Comparison of ENCODE assay signal across 10 cellular contexts in the genomic region with DNA sequence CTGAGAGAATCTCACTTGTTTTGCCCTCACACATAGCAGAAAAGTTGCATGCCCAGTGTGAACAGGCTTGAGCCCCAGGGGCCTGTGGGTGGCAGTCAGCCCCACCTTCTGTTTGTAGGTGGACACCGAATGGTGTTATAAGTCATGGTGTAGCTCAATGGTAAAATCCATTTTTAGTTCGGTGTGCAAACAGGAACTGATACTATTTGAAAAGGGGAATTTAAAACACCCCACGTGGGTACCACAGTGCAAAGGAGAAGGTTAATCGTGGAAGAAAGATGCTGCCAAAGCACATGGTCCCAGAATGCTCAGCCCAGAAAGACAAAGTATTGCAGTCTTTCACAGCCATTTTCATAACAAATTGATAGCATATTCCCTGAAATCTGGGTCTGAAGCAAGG.
DNase-seq lines count a peak whose midpoint lies in the region; ATAC-seq and TF ChIP-seq lines count a peak whose summit lies in the region.
"Had no signal": no experiment of that assay in that cellular context is flagged by ENCODE, and none has a peak within 500 bp of the region (broad histone marks: within the 10 kb centered on the region; RNA-seq: fewer than 3 reads in every experiment).

No MANE protein-coding gene starts in this region.

- H3K9me3 ChIP-seq in mucosa of descending colon (no peaks in the 10 kb centered on the region), breast epithelium (no peaks in the 10 kb centered on the region)
- H3K9me3 ChIP-seq: thoracic aorta had no signal

- DNase-seq in mucosa of descending colon: no peak
- no peak for DNase-seq in sciatic nerve (ENCODE audit: low spot score)
- no peak for DNase-seq in NCI-H82 (lab: John Stamatoyannopoulos, UW)
- no peak for DNase-seq in dedifferentiated amniotic fluid mesenchymal stem cell (ENCODE audit: extremely low spot score)
- DNase-seq in breast epithelium (ENCODE audit: low spot score in 2 of 2): no peak
- DNase-seq: central memory CD4-positive, alpha-beta T cell had no signal

- intact Hi-C loops in mucosa of descending colon (cut with DNase I, micrococcal nuclease) (no loop called here), sciatic nerve (cut with DNase I) (no loop called here), breast epithelium (cut with DNase I; ENCODE audit: low total_unique reads) (no loop called here)

- H3K36me3 ChIP-seq in mucosa of descending colon (ENCODE audit: low read depth) (no peaks in the 10 kb centered on the region), breast epithelium (no peaks in the 10 kb centered on the region)
- H3K36me3 ChIP-seq: thoracic aorta had no signal

- TF ChIP-seq CTCF in mucosa of descending colon (IDR thresholded peaks at IDR 0.05) (no peak), breast epithelium (IDR thresholded peaks at IDR 0.05) (no peak)

- H3K4me3 ChIP-seq in mucosa of descending colon: no peak overlapping the region
- no peak overlapping the region for H3K4me3 ChIP-seq in breast epithelium
- H3K4me3 ChIP-seq: thoracic aorta had no signal

- no peaks in the 10 kb centered on the region for H3K4me1 ChIP-seq in mucosa of descending colon (ENCODE audit: low read depth)
- no peaks in the 10 kb centered on the region for H3K4me1 ChIP-seq in breast epithelium

- no peak overlapping the region for H3K27ac ChIP-seq in breast epithelium
- H3K27ac ChIP-seq: thoracic aorta had no signal

- no peaks in the 10 kb centered on the region for H3K27me3 ChIP-seq in breast epithelium

- ATAC-seq in GM19025 (IDR thresholded peaks at IDR 0.05; ENCODE audit: low read depth, unreplicated experiment) (peak; percentile 92), HG02588 (IDR thresholded peaks at IDR 0.05; ENCODE audit: unreplicated experiment) (peak; percentile 90), HG03442 (IDR thresholded peaks at IDR 0.05; ENCODE audit: unreplicated experiment) (peak; percentile 91), mucosa of descending colon (peak; percentile 54), sciatic nerve (no peak)

- no peak for TF ChIP-seq POLR2A in breast epithelium (IDR thresholded peaks at IDR 0.05)
